Comparison of ENCODE assay signal across 23 cellular contexts in the genomic region with DNA sequence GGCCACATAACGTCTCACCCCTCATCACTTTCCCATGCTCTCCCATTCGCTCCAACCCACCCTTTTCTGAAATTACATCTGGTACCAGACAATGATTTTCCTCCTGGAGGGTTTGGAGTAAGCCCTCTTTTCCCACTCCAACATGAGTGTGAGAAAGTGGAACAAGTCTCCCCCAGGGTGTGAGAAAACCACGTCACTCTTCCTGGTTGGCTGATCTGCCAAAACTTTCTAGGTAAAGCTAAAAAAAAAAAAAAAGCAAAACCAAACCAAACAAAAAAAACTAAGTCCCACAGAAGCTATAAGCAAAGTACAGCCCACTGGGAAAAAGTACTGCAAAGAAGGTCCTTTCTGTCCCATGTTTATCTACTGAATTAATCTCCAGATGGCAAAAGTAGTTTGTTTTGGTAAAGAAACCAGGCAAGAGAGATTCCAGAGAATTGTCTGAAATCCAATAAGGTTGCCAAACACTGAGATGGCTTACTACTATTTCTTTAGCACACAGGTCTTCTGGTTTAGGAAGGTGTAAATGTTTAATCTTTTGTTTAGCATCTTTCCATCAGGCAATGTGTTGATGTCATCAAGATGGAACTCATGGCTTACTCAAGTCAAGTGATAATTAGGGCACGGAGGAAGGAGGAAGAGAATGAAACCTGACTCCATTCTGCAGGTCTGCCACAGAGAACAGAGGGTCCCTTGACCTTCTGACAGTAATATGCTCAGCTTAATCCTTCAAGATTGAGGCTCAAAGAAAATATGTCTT.
DNase-seq lines count a peak whose midpoint lies in the region; ATAC-seq, FAIRE-seq and TF ChIP-seq lines count a peak whose summit lies in the region.
"Had no signal": no experiment of that assay in that cellular context is flagged by ENCODE, and none has a peak within 500 bp of the region (broad histone marks: within the 10 kb centered on the region; RNA-seq: fewer than 3 reads in every experiment).

No MANE protein-coding gene starts in this region.

- no peaks in the 10 kb centered on the region for H3K9me3 Mint-ChIP-seq in Calu3 (ENCODE audit: low read depth, unreplicated experiment)

- H3K36me3 ChIP-seq in pancreas: no peaks in the 10 kb centered on the region
- H3K36me3 ChIP-seq: upper lobe of left lung had no signal

- H3K4me1 Mint-ChIP-seq in Calu3 (ENCODE audit: low read depth, unreplicated experiment): peaks cover 37% of the 10 kb centered on the region
- H3K4me1 Mint-ChIP-seq: activated CD4-positive, alpha-beta T cell treated with anti-CD3 and anti-CD28 coated beads for 36 hours; CD4-positive, alpha-beta memory T cell; T-helper 17 cell had no signal

- FAIRE-seq in pancreas (lab: Jason Lieb, UNC): no peak
- FAIRE-seq: endothelial cell of umbilical vein, H54 had no signal

- in situ Hi-C loops in KBM-7 (cut with MboI; ENCODE audit: low pct_unique_long_range_greater_than_20kb, low sequenced_read_pairs): no loop called here

- 50 to 52% methylated on average over 4 of the region's 4 CpGs for WGBS in pancreas, 2 donors

- intact Hi-C loops in Calu3 (cut with micrococcal nuclease; ENCODE audit: unreplicated experiment): no loop called here
- intact Hi-C loops in pancreas (cut with DNase I): loop anchor here in 1 of 3 donors (10.0 kb wide), 1 partner anchor 50 kb away; no protein-coding TSS in a partner anchor

- ATAC-seq in pancreas (peak in 3 of 4 donors; percentile 30 to 46 (median 42)), GM18498 (IDR thresholded peaks at IDR 0.05; ENCODE audit: unreplicated experiment) (no peak)
- ATAC-seq: activated CD4-positive, alpha-beta T cell treated with anti-CD3 and anti-CD28 coated beads for 36 hours; T-helper 17 cell had no signal

- CTCF ChIA-PET in Calu3 (lab: Charles Lee): interaction anchor here (0.9 kb wide), 1 partner anchor 55 kb away, joined by 3 read pairs; no protein-coding TSS in a partner anchor

- DNase-seq in Calu3 (no peak), NCI-H82 treated with DMSO at 0.1 percent for 48 hours (lab: John Stamatoyannopoulos, UW; ENCODE audit: unreplicated experiment) (peak; percentile 20), iPS DF 19.7 (ENCODE audit: low read depth, low spot score) (peak; percentile 5), pancreas (no peak), RPMI8226 (no peak), KBM-7 (no peak), activated T-cell treated with anti-CD3 and anti-CD28 coated beads for 4 hours (no peak)
- DNase-seq: activated CD4-positive, alpha-beta T cell treated with anti-CD3 and anti-CD28 coated beads for 36 hours; activated gamma-delta T cell; activated T-cell treated with anti-CD3 and anti-CD28 coated beads, Interleukin-2, amount 50 U/mL, for 1 hour; CD4-positive, alpha-beta memory T cell; cerebellar nuclear complex; dorsolateral prefrontal cortex; GF-D8; left ventricle myocardium inferior; NCI-H1092; NCI-H187; posterior cingulate gyrus; T-helper 17 cell; upper lobe of left lung had no signal

- peaks cover 0 to 6% (median 0%) of the 10 kb centered on the region in 3 donors for H3K4me1 ChIP-seq in pancreas
- H3K4me1 ChIP-seq: upper lobe of left lung had no signal

- H3K27ac ChIP-seq in pancreas: peak overlapping the region in 2 of 4 donors; percentile 54 to 63
- H3K27ac ChIP-seq: dorsolateral prefrontal cortex, left ventricle myocardium inferior, upper lobe of left lung had no signal

- no peak overlapping the region for H3K4me3 Mint-ChIP-seq in Calu3 (ENCODE audit: low read depth, unreplicated experiment)
- H3K4me3 Mint-ChIP-seq: activated CD4-positive, alpha-beta T cell treated with anti-CD3 and anti-CD28 coated beads for 36 hours; CD4-positive, alpha-beta memory T cell; T-helper 17 cell had no signal

- no peak for TF ChIP-seq CTCF in Calu3 (IDR thresholded peaks at IDR 0.05; ENCODE audit: unreplicated experiment)
- no peak for TF ChIP-seq CTCF in pancreas (IDR thresholded peaks at IDR 0.05)

- no peaks in the 10 kb centered on the region for H3K27me3 ChIP-seq in pancreas
- H3K27me3 ChIP-seq: dorsolateral prefrontal cortex, upper lobe of left lung had no signal

- no peak overlapping the region for H3K4me3 ChIP-seq in pancreas
- H3K4me3 ChIP-seq: dorsolateral prefrontal cortex, left ventricle myocardium inferior, upper lobe of left lung had no signal

- no peaks in the 10 kb centered on the region for H3K27me3 Mint-ChIP-seq in Calu3 (ENCODE audit: unreplicated experiment)
- H3K27me3 Mint-ChIP-seq: activated CD4-positive, alpha-beta T cell treated with anti-CD3 and anti-CD28 coated beads for 36 hours; CD4-positive, alpha-beta memory T cell; T-helper 17 cell had no signal

- H3K27ac Mint-ChIP-seq in Calu3 (ENCODE audit: unreplicated experiment): peak overlapping the region; percentile 68
- H3K27ac Mint-ChIP-seq: activated CD4-positive, alpha-beta T cell treated with anti-CD3 and anti-CD28 coated beads for 36 hours; CD4-positive, alpha-beta memory T cell; T-helper 17 cell had no signal

- peaks cover 6% of the 10 kb centered on the region for H3K36me3 Mint-ChIP-seq in Calu3 (ENCODE audit: insufficient read depth, unreplicated experiment)
- H3K36me3 Mint-ChIP-seq: CD4-positive, alpha-beta memory T cell had no signal

- no TSS peak for BruUV-seq in Calu3 (replicated peaks; lab: Mats Ljungman, UMichigan)

- H3K9me3 ChIP-seq in pancreas: no peaks in the 10 kb centered on the region
- H3K9me3 ChIP-seq: upper lobe of left lung had no signal

Comparison
In these comparisons a context has a peak if more than half of its experiments do, and no peak if none do; other contexts are left out.
1. DNase-seq: peak in NCI-H82 treated with DMSO at 0.1 percent for 48 hours (single experiment) and iPS DF 19.7 (single experiment); none in Calu3 (single experiment), pancreas (0 of 6), RPMI8226 (single experiment), KBM-7 (single experiment) and activated T-cell treated with anti-CD3 and anti-CD28 coated beads for 4 hours (single experiment).